8 cellular contexts compared by ENCODE assay signal in the genomic region with DNA sequence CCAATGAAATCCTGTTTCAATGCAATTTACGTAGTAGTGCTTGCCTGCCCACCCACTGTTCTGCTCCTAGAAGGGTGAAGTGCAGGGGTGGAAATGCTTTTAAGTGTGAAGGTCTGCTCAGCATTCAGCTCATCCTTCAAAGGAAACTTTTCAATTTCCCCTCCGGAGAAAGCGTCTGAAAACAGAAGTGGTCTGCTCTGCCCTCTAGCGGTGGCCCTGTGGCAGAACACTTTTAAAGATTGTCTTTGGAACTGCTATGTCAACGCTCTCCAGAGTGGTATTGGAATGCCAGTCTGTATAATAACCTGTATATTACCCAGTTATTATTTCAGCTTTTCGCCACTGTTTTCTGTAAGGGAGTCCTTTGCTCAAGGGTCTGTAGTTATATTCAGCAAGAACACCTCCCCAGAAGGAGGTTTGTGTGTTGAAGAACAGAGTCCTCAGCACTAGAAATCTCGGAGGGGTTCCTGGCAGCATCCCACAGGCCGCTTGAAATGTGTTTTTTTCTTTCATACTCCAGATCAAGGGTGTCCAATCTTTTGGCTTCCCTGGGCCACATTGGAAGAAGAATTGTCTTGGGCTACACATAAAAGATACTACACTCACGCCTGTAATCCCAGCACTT.
DNase-seq lines count a peak whose midpoint lies in the region; ATAC-seq and TF ChIP-seq lines count a peak whose summit lies in the region.

No MANE protein-coding gene starts in this region.

- no peaks in the 10 kb centered on the region for H3K27me3 ChIP-seq in NT2/D1 (ENCODE audit: insufficient read depth, insufficient read length)
- no peaks in the 10 kb centered on the region for H3K27me3 ChIP-seq in fibroblast of lung (ENCODE audit: control insufficient read depth, insufficient read depth, low read length)
- no peaks in the 10 kb centered on the region for H3K27me3 ChIP-seq in neutrophil
- H3K27me3 ChIP-seq in tibial nerve: peaks cover 0 to 3% of the 10 kb centered on the region in 2 donors

- WGBS in tibial nerve, 2 donors: 24 to 25% methylated on average over 9 of the region's 9 CpGs

- H3K27ac ChIP-seq in fibroblast of lung (ENCODE audit: insufficient read depth, low read length): no peak overlapping the region
- no peak overlapping the region for H3K27ac ChIP-seq in neutrophil
- H3K27ac ChIP-seq in tibial nerve: no peak overlapping the region

- H3K9me3 ChIP-seq in NT2/D1 (ENCODE audit: insufficient read depth, low read length): no peaks in the 10 kb centered on the region
- no peaks in the 10 kb centered on the region for H3K9me3 ChIP-seq in fibroblast of lung (ENCODE audit: control insufficient read depth, insufficient read depth, low read depth, low read length)
- H3K9me3 ChIP-seq in neutrophil: no peaks in the 10 kb centered on the region
- no peaks in the 10 kb centered on the region for H3K9me3 ChIP-seq in tibial nerve

- H3K9ac ChIP-seq in NT2/D1 (ENCODE audit: insufficient read length, low read depth) (no peak overlapping the region), fibroblast of lung (ENCODE audit: insufficient read depth, low read length) (no peak overlapping the region)

- no peaks in the 10 kb centered on the region for H3K36me3 ChIP-seq in NT2/D1 (ENCODE audit: insufficient read depth, insufficient read length, low read length)
- H3K36me3 ChIP-seq in fibroblast of lung (ENCODE audit: control insufficient read depth, insufficient read depth, low read length): no peaks in the 10 kb centered on the region
- no peaks in the 10 kb centered on the region for H3K36me3 ChIP-seq in neutrophil
- no peaks in the 10 kb centered on the region for H3K36me3 ChIP-seq in tibial nerve

- H3K4me1 ChIP-seq in NT2/D1 (ENCODE audit: insufficient read depth, insufficient read length) (no peaks in the 10 kb centered on the region), fibroblast of lung (ENCODE audit: control insufficient read depth, extremely low read depth, insufficient read depth, low read length) (no peaks in the 10 kb centered on the region), neutrophil (ENCODE audit: control insufficient read depth in 1 of 2, insufficient read depth in 1 of 2, low read depth in 1 of 2, low read length in 1 of 2) (peaks cover 24 to 26% of the 10 kb centered on the region in 2 experiments), tibial nerve (peaks cover 0 to 6% (median 0%) of the 10 kb centered on the region in 4 donors)

- H3K79me2 ChIP-seq in fibroblast of lung (ENCODE audit: control insufficient read depth, insufficient read depth, low read length): no peaks in the 10 kb centered on the region

- no peak for TF ChIP-seq EP300 in tibial nerve (IDR thresholded peaks at IDR 0.05)

- peak; percentile 87 to 97 for TF ChIP-seq CTCF in fibroblast of lung (conservative IDR thresholded peaks at IDR 0.05 in 1 of 2, IDR thresholded peaks at IDR 0.05 in 1 of 2; ENCODE audit: low read depth in 1 of 2, low read length in 2 of 2)
- TF ChIP-seq CTCF in neutrophil (IDR thresholded peaks at IDR 0.05): peak; percentile 85
- peak; percentile 75 to 85 (median 82) for TF ChIP-seq CTCF in tibial nerve (IDR thresholded peaks at IDR 0.05)

- H2AFZ ChIP-seq in fibroblast of lung (ENCODE audit: low read length): peak overlapping the region; percentile 66

- H4K20me1 ChIP-seq in fibroblast of lung (ENCODE audit: control insufficient read depth, extremely low read depth, insufficient read depth, low read length): no peaks in the 10 kb centered on the region

- H3K4me3 ChIP-seq in NT2/D1 (ENCODE audit: insufficient read length, low read depth) (no peak overlapping the region), fibroblast of lung (replicated peaks in 1 of 4; ENCODE audit: control extremely low read depth in 1 of 4, insufficient read depth in 1 of 4, low read depth in 3 of 4, low read length in 4 of 4) (peak overlapping the region in 1 of 4 experiments; percentile 44), neutrophil (ENCODE audit: low read depth in 1 of 2, low read length in 1 of 2) (no peak overlapping the region), tibial nerve (no peak overlapping the region)

- peak; percentile 68 for ATAC-seq in HG02885 (IDR thresholded peaks at IDR 0.05; ENCODE audit: poor library complexity, unreplicated experiment)

- H3K4me2 ChIP-seq in fibroblast of lung (ENCODE audit: extremely low read depth, insufficient read depth, low read length): peak overlapping the region; percentile 79

- peak; percentile 36 to 69 for DNase-seq in NCI-H446 (lab: John Stamatoyannopoulos, UW)
- DNase-seq in NCI-H446 treated with DMSO at 0.1 percent for 48 hours (lab: John Stamatoyannopoulos, UW): no peak
- DNase-seq in NT2/D1 (ENCODE audit: low read depth, low spot score): peak; percentile 36
- peak; percentile 32 for DNase-seq in activated T-cell treated with anti-CD3 and anti-CD28 coated beads for 48 hours (ENCODE audit: low read depth)
- DNase-seq in fibroblast of lung (ENCODE audit: low read depth in 2 of 2): peak; percentile 38 to 55
- peak in 1 of 2 donors; percentile 28 for DNase-seq in tibial nerve (ENCODE audit: low spot score in 2 of 2)

- TF ChIP-seq POLR2A in tibial nerve (IDR thresholded peaks at IDR 0.05): no peak
